ENCODE assay signal across 10 cellular contexts in genomic region chr1:172154571-172154970, GRCh38.
A peak's percentile ranks its signal among the peaks of the same experiment; 100 is the strongest.
DNase-seq lines count a peak whose midpoint lies in the region; ATAC-seq, FAIRE-seq and TF ChIP-seq lines count a peak whose summit lies in the region.
"Had no signal": no experiment of that assay in that cellular context is flagged by ENCODE, and none has a peak within 500 bp of the region (broad histone marks: within the 10 kb centered on the region; RNA-seq: fewer than 3 reads in every experiment).

No MANE protein-coding gene starts in this region.

- no peaks in the 10 kb centered on the region for H3K36me3 Mint-ChIP-seq in Caco-2 (ENCODE audit: insufficient read depth, unreplicated experiment)

- H3K36me3 ChIP-seq in bronchial epithelial cell (ENCODE audit: control insufficient read depth, insufficient read depth, low read length): no peaks in the 10 kb centered on the region
- H3K36me3 ChIP-seq in Caco-2 (ENCODE audit: control insufficient read depth, insufficient read depth, low read length): no peaks in the 10 kb centered on the region

- ATAC-seq in GM21381 (IDR thresholded peaks at IDR 0.05; ENCODE audit: unreplicated experiment) (peak; percentile 93), sciatic nerve (peak; percentile 65)
- ATAC-seq: K562 had no signal

- POLR2A ChIA-PET in Caco-2 (lab: Charles Lee): no interaction called here

- H3K4me3 Mint-ChIP-seq in Caco-2 (ENCODE audit: unreplicated experiment): no peak overlapping the region

- H3K4me1 ChIP-seq in Caco-2: no peaks in the 10 kb centered on the region

- BruUV-seq in Caco-2 (replicated peaks; lab: Mats Ljungman, UMichigan): no TSS peak

- intact Hi-C loops in sciatic nerve (cut with DNase I) (no loop called here), Caco-2 (cut with micrococcal nuclease; ENCODE audit: unreplicated experiment) (no loop called here)

- DNase-seq in D721Med (ENCODE audit: insufficient read length, low spot score): no peak
- DNase-seq in HT1080 (ENCODE audit: low read depth): peak; percentile 81
- peak; percentile 90 for DNase-seq in bronchial epithelial cell (ENCODE audit: low read depth)
- DNase-seq in sciatic nerve (ENCODE audit: low spot score): no peak
- no peak for DNase-seq in effector CD8-positive, alpha-beta T cell (lab: John Stamatoyannopoulos, UW)
- no peak for DNase-seq in Caco-2
- DNase-seq in NCI-H1694 (lab: John Stamatoyannopoulos, UW): no peak

- CTCF ChIA-PET in Caco-2 (lab: Charles Lee): no interaction called here

- no peak overlapping the region for H3K4me3 ChIP-seq in bronchial epithelial cell (ENCODE audit: low read depth, low read length)
- no peak overlapping the region for H3K4me3 ChIP-seq in Caco-2 (ENCODE audit: low read depth, low read length)
- H3K4me3 ChIP-seq: K562, lung had no signal

- H3K27me3 ChIP-seq in bronchial epithelial cell (ENCODE audit: control insufficient read depth, insufficient read depth, low read length): no peaks in the 10 kb centered on the region
- no peaks in the 10 kb centered on the region for H3K27me3 ChIP-seq in Caco-2 (replicated peaks; ENCODE audit: control insufficient read depth, insufficient read depth, low read length)

- H3K27me3 Mint-ChIP-seq in Caco-2 (ENCODE audit: insufficient read depth, unreplicated experiment): no peaks in the 10 kb centered on the region

- H3K27ac Mint-ChIP-seq in Caco-2 (ENCODE audit: unreplicated experiment): no peak overlapping the region

- H3K9me3 ChIP-seq in Caco-2: no peaks in the 10 kb centered on the region

- H3K9me3 Mint-ChIP-seq in Caco-2 (ENCODE audit: unreplicated experiment): no peaks in the 10 kb centered on the region

- no peaks in the 10 kb centered on the region for H3K4me1 Mint-ChIP-seq in Caco-2 (ENCODE audit: low read depth, unreplicated experiment)

- TF ChIP-seq CTCF in D721Med (IDR thresholded peaks at IDR 0.05; ENCODE audit: insufficient read depth, missing control alignments): no peak
- TF ChIP-seq CTCF in bronchial epithelial cell (IDR thresholded peaks at IDR 0.05; ENCODE audit: insufficient read depth, low read length, severe bottlenecking): no peak
- no peak for TF ChIP-seq CTCF in Caco-2 (IDR thresholded peaks at IDR 0.05; ENCODE audit: insufficient read depth in 1 of 2, low read depth in 1 of 2, low read length in 1 of 2, severe bottlenecking in 1 of 2, unreplicated experiment in 1 of 2)

- peak; percentile 60 for FAIRE-seq in D721Med (lab: Jason Lieb, UNC)
- FAIRE-seq in bronchial epithelial cell (lab: Jason Lieb, UNC): no peak
- FAIRE-seq: K562 had no signal

Comparison
In these comparisons a context has a peak if more than half of its experiments do, and no peak if none do; other contexts are left out.
1. DNase-seq: peak in HT1080 (single experiment) and bronchial epithelial cell (single experiment); none in D721Med (single experiment), sciatic nerve (single experiment), effector CD8-positive, alpha-beta T cell (single experiment), Caco-2 (0 of 2) and NCI-H1694 (single experiment).